In the genomic region with DNA sequence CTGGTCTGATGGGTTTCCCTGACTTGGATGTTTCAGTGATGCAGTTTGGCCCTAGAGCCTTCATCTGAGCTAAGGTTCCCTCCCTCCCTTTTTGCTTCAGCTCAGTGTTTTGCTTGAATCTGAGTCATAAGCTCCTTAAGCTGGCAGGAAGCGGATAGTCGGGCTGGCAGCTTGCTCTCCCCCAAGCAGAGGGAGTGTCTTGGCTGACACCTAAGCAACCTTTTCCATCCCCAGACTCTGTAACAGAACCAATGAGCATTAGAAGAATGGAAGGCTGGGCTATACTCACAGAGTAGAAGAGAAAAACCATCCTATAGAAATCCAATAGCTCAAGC, we compare ENCODE assay signal across 11 cellular contexts.
DNase-seq lines count a peak whose midpoint lies in the region; ATAC-seq, FAIRE-seq and TF ChIP-seq lines count a peak whose summit lies in the region.
"Had no signal": no experiment of that assay in that cellular context is flagged by ENCODE, and none has a peak within 500 bp of the region (broad histone marks: within the 10 kb centered on the region; RNA-seq: fewer than 3 reads in every experiment).

No MANE protein-coding gene starts in this region.

- H3K79me1 ChIP-seq in H1 (ENCODE audit: low read depth, low read length): no peaks in the 10 kb centered on the region

- no peak overlapping the region for H3K27ac ChIP-seq in A673 (ENCODE audit: low read depth, low read length, poor library complexity, severe bottlenecking)
- H3K27ac ChIP-seq in H1 (ENCODE audit: low read depth, low read length): no peak overlapping the region
- H3K27ac ChIP-seq in keratinocyte (ENCODE audit: control insufficient read depth, insufficient read depth, low read length): peak overlapping the region; percentile 93
- no peak overlapping the region for H3K27ac ChIP-seq in CD4-positive, alpha-beta memory T cell (ENCODE audit: low read depth, low read length)
- H3K27ac ChIP-seq: BLaER1 treated with 17β-estradiol and CSF1 and Interleukin-3, amounts not matched to agents 10 nM and 100 nM had no signal

- no peak overlapping the region for H2BK20ac ChIP-seq in H1 (ENCODE audit: low read length)

- H4K20me1 ChIP-seq in H1 (replicated peaks in 1 of 2; ENCODE audit: control insufficient read depth in 1 of 2, insufficient read depth in 2 of 2, low read length in 2 of 2) (no peaks in the 10 kb centered on the region), keratinocyte (ENCODE audit: control insufficient read depth, extremely low read depth, insufficient read depth, low read length) (no peaks in the 10 kb centered on the region)

- no peak overlapping the region for H2BK120ac ChIP-seq in H1 (replicated peaks; ENCODE audit: low read depth, low read length)

- H3K27ac Mint-ChIP-seq in CD4-positive, alpha-beta memory T cell: no peak overlapping the region
- H3K27ac Mint-ChIP-seq: activated CD8-positive, alpha-beta T cell treated with anti-CD3 and anti-CD28 coated beads for 36 hours had no signal

- H3K27me3 ChIP-seq in A673 (replicated peaks; ENCODE audit: insufficient read depth, low read depth, low read length, poor library complexity) (peaks cover 65% of the 10 kb centered on the region), H1 (replicated peaks in 1 of 4; ENCODE audit: control insufficient read depth in 3 of 4, extremely low read depth in 1 of 4, insufficient read depth in 3 of 4, low read length in 3 of 4) (no peaks in the 10 kb centered on the region), keratinocyte (ENCODE audit: control insufficient read depth, extremely low read depth, insufficient read depth, low read length) (no peaks in the 10 kb centered on the region)
- H3K27me3 ChIP-seq in CD4-positive, alpha-beta memory T cell (ENCODE audit: insufficient read depth, low read length): no peaks in the 10 kb centered on the region
- H3K27me3 ChIP-seq: BLaER1 treated with 17β-estradiol and CSF1 and Interleukin-3, amounts not matched to agents 10 nM and 100 nM had no signal

- no peak overlapping the region for H3K4me3 Mint-ChIP-seq in CD4-positive, alpha-beta memory T cell
- H3K4me3 Mint-ChIP-seq: activated CD8-positive, alpha-beta T cell treated with anti-CD3 and anti-CD28 coated beads for 36 hours had no signal

- no peaks in the 10 kb centered on the region for H3K9me3 ChIP-seq in A673 (ENCODE audit: low read depth, low read length, poor library complexity, severe bottlenecking)
- no peaks in the 10 kb centered on the region for H3K9me3 ChIP-seq in H1 (ENCODE audit: insufficient read depth in 2 of 2, low read depth in 1 of 2, low read length in 1 of 2)
- H3K9me3 ChIP-seq in keratinocyte (ENCODE audit: control insufficient read depth, low read depth, low read length): no peaks in the 10 kb centered on the region
- H3K9me3 ChIP-seq in CD4-positive, alpha-beta memory T cell (ENCODE audit: control insufficient read depth in 1 of 2, low read length in 2 of 2): no peaks in the 10 kb centered on the region
- H3K9me3 ChIP-seq: BLaER1 treated with 17β-estradiol and CSF1 and Interleukin-3, amounts not matched to agents 10 nM and 100 nM had no signal

- H3K18ac ChIP-seq in H1 (ENCODE audit: extremely low read depth, low read length): no peak overlapping the region

- H2AFZ ChIP-seq in H1 (ENCODE audit: low read length): peak overlapping the region; percentile 18; the same call in 1 of the 2 replicates
- H2AFZ ChIP-seq in keratinocyte (ENCODE audit: control insufficient read depth, low read length): no peak overlapping the region

- no peak for TF ChIP-seq RAD21 in H1 (IDR thresholded peaks at IDR 0.05 in 1 of 2, conservative IDR thresholded peaks at IDR 0.05 in 1 of 2; ENCODE audit: low read depth in 2 of 2, low read length in 2 of 2)

- no peak for TF ChIP-seq POLR2A in H1 (IDR thresholded peaks at IDR 0.05; ENCODE audit: control extremely low read depth in 1 of 2, low read depth in 2 of 2, low read length in 2 of 2)

- no peak overlapping the region for H3K4me2 ChIP-seq in H1 (ENCODE audit: insufficient read depth in 1 of 2, low read depth in 2 of 2, low read length in 2 of 2)
- peak overlapping the region; percentile 82 for H3K4me2 ChIP-seq in keratinocyte (ENCODE audit: control insufficient read depth, extremely low read depth, insufficient read depth, low read depth, low read length)
- H3K4me2 ChIP-seq: BLaER1 treated with 17β-estradiol and CSF1 and Interleukin-3, amounts not matched to agents 10 nM and 100 nM had no signal

- no peak for TF ChIP-seq EP300 in H1 (IDR thresholded peaks at IDR 0.05; ENCODE audit: borderline replicate concordance in 1 of 2, low read depth in 2 of 2, low read length in 2 of 2)

- no peak overlapping the region for H2BK15ac ChIP-seq in H1 (ENCODE audit: low read length)

- H3K4me3 ChIP-seq in A673 (ENCODE audit: low read depth, low read length, poor library complexity, severe bottlenecking): no peak overlapping the region
- no peak overlapping the region for H3K4me3 ChIP-seq in H1 (ENCODE audit: extremely low read depth in 1 of 4, insufficient read depth in 2 of 4, low read depth in 3 of 4, low read length in 4 of 4)
- H3K4me3 ChIP-seq in keratinocyte (ENCODE audit: control insufficient read depth in 2 of 3, extremely low read depth in 1 of 3, insufficient read depth in 2 of 3, low read depth in 1 of 3, low read length in 3 of 3): no peak overlapping the region
- no peak overlapping the region for H3K4me3 ChIP-seq in CD4-positive, alpha-beta memory T cell (ENCODE audit: low read length in 2 of 2)
- H3K4me3 ChIP-seq: BLaER1 treated with 17β-estradiol and CSF1 and Interleukin-3, amounts not matched to agents 10 nM and 100 nM had no signal

- no peak overlapping the region for H3K23ac ChIP-seq in H1 (ENCODE audit: insufficient read length)

- no peak overlapping the region for H4K5ac ChIP-seq in H1 (ENCODE audit: insufficient read length, low read depth, low read length)

- TF ChIP-seq CTCF in A673 (conservative IDR thresholded peaks at IDR 0.05; ENCODE audit: low read depth, low read length): no peak
- TF ChIP-seq CTCF in H1 (IDR thresholded peaks at IDR 0.05; ENCODE audit: control extremely low read depth in 1 of 3, insufficient read depth in 1 of 3, low read depth in 1 of 3, low read length in 3 of 3): no peak
- TF ChIP-seq CTCF in keratinocyte (optimal IDR thresholded peaks at IDR 0.05 in 1 of 3, IDR thresholded peaks at IDR 0.05 in 1 of 3, conservative IDR thresholded peaks at IDR 0.05 in 1 of 3; ENCODE audit: extremely low read depth in 1 of 3, insufficient read depth in 2 of 3, low read length in 3 of 3): no peak

- H3K27me3 Mint-ChIP-seq in CD4-positive, alpha-beta memory T cell: peaks cover 0 to 3% of the 10 kb centered on the region in 2 donors
- H3K27me3 Mint-ChIP-seq: activated CD8-positive, alpha-beta T cell treated with anti-CD3 and anti-CD28 coated beads for 36 hours had no signal

- no TSS peak for BruUV-seq in A673 (replicated peaks; lab: Mats Ljungman, UMichigan)

- FAIRE-seq in H1 (lab: Jason Lieb, UNC) (no peak), keratinocyte (lab: Jason Lieb, UNC) (peak; percentile 98)
- FAIRE-seq: colon had no signal

- no peak overlapping the region for H2BK12ac ChIP-seq in H1 (ENCODE audit: low read depth, low read length)

- ATAC-seq in HG03280 (IDR thresholded peaks at IDR 0.05; ENCODE audit: unreplicated experiment) (no peak), HG03139 (IDR thresholded peaks at IDR 0.05; ENCODE audit: unreplicated experiment) (no peak)
- ATAC-seq: activated CD8-positive, alpha-beta T cell treated with anti-CD3 and anti-CD28 coated beads for 36 hours had no signal

- no peak overlapping the region for H4K8ac ChIP-seq in H1 (ENCODE audit: extremely low read depth, insufficient read depth, low read length)

- CTCF ChIA-PET in A673 (lab: Charles Lee) (no interaction called here), H1 (lab: Charles Lee; ENCODE audit: partially characterized antibody) (interaction anchor here (0.7 to 2.7 kb wide), 5 partner anchors 17 to 416 kb away, joined by 3 to 8 read pairs (median 3); no protein-coding TSS in a partner anchor)
- CTCF ChIA-PET in CD4-positive, alpha-beta memory T cell (lab: Charles Lee; ENCODE audit: partially characterized antibody): no interaction called here

- H2AK5ac ChIP-seq in H1 (ENCODE audit: low read depth, low read length): no peak overlapping the region

- H3K4me1 ChIP-seq in A673 (ENCODE audit: insufficient read depth, low read length, poor library complexity, severe bottlenecking): no peaks in the 10 kb centered on the region
- H3K4me1 ChIP-seq in H1 (replicated peaks in 1 of 4; ENCODE audit: control insufficient read depth in 3 of 4, insufficient read depth in 4 of 4, low read length in 3 of 4): no peaks in the 10 kb centered on the region
- peaks cover 26% of the 10 kb centered on the region for H3K4me1 ChIP-seq in keratinocyte (ENCODE audit: control insufficient read depth, extremely low read depth, insufficient read depth, low read length)
- H3K4me1 ChIP-seq in CD4-positive, alpha-beta memory T cell (ENCODE audit: insufficient read depth, low read length): no peaks in the 10 kb centered on the region
- H3K4me1 ChIP-seq: BLaER1 treated with 17β-estradiol and CSF1 and Interleukin-3, amounts not matched to agents 10 nM and 100 nM had no signal

- H2BK5ac ChIP-seq in H1 (ENCODE audit: low read depth, low read length): no peak overlapping the region

- H3K14ac ChIP-seq in H1 (ENCODE audit: insufficient read length): no peak overlapping the region

- H3K36me3 Mint-ChIP-seq in CD4-positive, alpha-beta memory T cell: no peaks in the 10 kb centered on the region

- WGBS in H1 (ENCODE audit: extremely low coverage in 1 of 2, insufficient coverage in 1 of 2, insufficient read length in 1 of 2, insufficient replicate concordance in 2 of 2, low coverage in 1 of 2, low lambda C conversion rate in 2 of 2, missing lambda C conversion rate in 1 of 2), 2 experiments: 90% methylated on average over 2 of the region's 2 CpGs; no CpG with 5 or more reads in 1 of the 2 experiments

- H3K56ac ChIP-seq in H1 (replicated peaks; ENCODE audit: insufficient read length, low read depth, low read length): no peak overlapping the region

- H3K36me3 ChIP-seq in A673 (ENCODE audit: insufficient read depth, low read length, poor library complexity, severe bottlenecking): no peaks in the 10 kb centered on the region
- H3K36me3 ChIP-seq in H1 (ENCODE audit: control insufficient read depth in 2 of 4, insufficient read depth in 4 of 4, low read length in 3 of 4): no peaks in the 10 kb centered on the region
- H3K36me3 ChIP-seq in keratinocyte (ENCODE audit: control insufficient read depth in 2 of 2, extremely low read depth in 1 of 2, insufficient read depth in 2 of 2, low read length in 2 of 2): no peaks in the 10 kb centered on the region
- no peaks in the 10 kb centered on the region for H3K36me3 ChIP-seq in CD4-positive, alpha-beta memory T cell (ENCODE audit: insufficient read depth, low read length)
- H3K36me3 ChIP-seq: BLaER1 treated with 17β-estradiol and CSF1 and Interleukin-3, amounts not matched to agents 10 nM and 100 nM had no signal

- H3K79me2 ChIP-seq in H1 (ENCODE audit: control insufficient read depth in 1 of 2, insufficient read depth in 2 of 2, low read length in 2 of 2): no peaks in the 10 kb centered on the region; a peak in 1 of 4 replicates
- H3K79me2 ChIP-seq in keratinocyte (ENCODE audit: control insufficient read depth, insufficient read depth, low read length): no peaks in the 10 kb centered on the region

- H3K23me2 ChIP-seq in H1 (ENCODE audit: low read depth, low read length): no peaks in the 10 kb centered on the region

- POLR2A ChIA-PET in A673 (lab: Charles Lee; ENCODE audit: low non-redundant PET) (no interaction called here), H1 (lab: Charles Lee; ENCODE audit: partially characterized antibody) (no interaction called here)
- POLR2A ChIA-PET in CD4-positive, alpha-beta memory T cell (lab: Charles Lee; ENCODE audit: partially characterized antibody): no interaction called here

- dilution Hi-C loops in keratinocyte (cut with MboI; ENCODE audit: extremely low pct_ligation_motif_present, low sequenced_read_pairs): no loop called here

- DNase-seq in A673 (ENCODE audit: low spot score): peak; percentile 9
- DNase-seq in LHCN-M2 (ENCODE audit: low read depth): peak; percentile 92
- peak in 1 of 2 experiments; percentile 25 for DNase-seq in H1 (ENCODE audit: low read depth in 1 of 2, low spot score in 2 of 2)
- DNase-seq in keratinocyte (ENCODE audit: low read depth, low spot score): peak; percentile 70
- DNase-seq in activated T-cell treated with anti-CD3 and anti-CD28 coated beads for 4 hours: no peak
- no peak for DNase-seq in CD4-positive, alpha-beta memory T cell
- DNase-seq: activated CD8-positive, alpha-beta T cell treated with anti-CD3 and anti-CD28 coated beads for 36 hours had no signal

- peaks cover 0 to 2% (median 0%) of the 10 kb centered on the region in 8 donors for H3K9me3 Mint-ChIP-seq in CD4-positive, alpha-beta memory T cell
- H3K9me3 Mint-ChIP-seq: activated CD8-positive, alpha-beta T cell treated with anti-CD3 and anti-CD28 coated beads for 36 hours had no signal

- H3K4me1 Mint-ChIP-seq in CD4-positive, alpha-beta memory T cell: no peaks in the 10 kb centered on the region

- H3K9ac ChIP-seq in H1 (replicated peaks in 1 of 4; ENCODE audit: extremely low read depth in 1 of 4, low read depth in 3 of 4, low read length in 3 of 4) (no peak overlapping the region), keratinocyte (ENCODE audit: control insufficient read depth, extremely low read depth, insufficient read depth, low read length) (peak overlapping the region; percentile 51)
- H3K9ac ChIP-seq: BLaER1 treated with 17β-estradiol and CSF1 and Interleukin-3, amounts not matched to agents 10 nM and 100 nM had no signal

- intact Hi-C loops in A673 (cut with micrococcal nuclease; ENCODE audit: unreplicated experiment): no loop called here
- intact Hi-C loops in CD4-positive, alpha-beta memory T cell (cut with micrococcal nuclease): no loop called here

- no peak overlapping the region for H3K4ac ChIP-seq in H1 (replicated peaks; ENCODE audit: insufficient read length, low read depth, low read length)

- H4K91ac ChIP-seq in H1 (replicated peaks; ENCODE audit: insufficient read length, low read length): no peak overlapping the region

- no peaks in the 10 kb centered on the region for H3K9me1 ChIP-seq in keratinocyte (ENCODE audit: control insufficient read depth, extremely low read depth, insufficient read depth, low read length)

Comparison
In these comparisons a context has a peak if more than half of its experiments do, and no peak if none do; other contexts are left out.
1. DNase-seq: peak in A673 (single experiment), LHCN-M2 (single experiment) and keratinocyte (single experiment); none in activated T-cell treated with anti-CD3 and anti-CD28 coated beads for 4 hours (single experiment) and CD4-positive, alpha-beta memory T cell (0 of 5).